10 cellular contexts compared by ENCODE assay signal in the genomic region with DNA sequence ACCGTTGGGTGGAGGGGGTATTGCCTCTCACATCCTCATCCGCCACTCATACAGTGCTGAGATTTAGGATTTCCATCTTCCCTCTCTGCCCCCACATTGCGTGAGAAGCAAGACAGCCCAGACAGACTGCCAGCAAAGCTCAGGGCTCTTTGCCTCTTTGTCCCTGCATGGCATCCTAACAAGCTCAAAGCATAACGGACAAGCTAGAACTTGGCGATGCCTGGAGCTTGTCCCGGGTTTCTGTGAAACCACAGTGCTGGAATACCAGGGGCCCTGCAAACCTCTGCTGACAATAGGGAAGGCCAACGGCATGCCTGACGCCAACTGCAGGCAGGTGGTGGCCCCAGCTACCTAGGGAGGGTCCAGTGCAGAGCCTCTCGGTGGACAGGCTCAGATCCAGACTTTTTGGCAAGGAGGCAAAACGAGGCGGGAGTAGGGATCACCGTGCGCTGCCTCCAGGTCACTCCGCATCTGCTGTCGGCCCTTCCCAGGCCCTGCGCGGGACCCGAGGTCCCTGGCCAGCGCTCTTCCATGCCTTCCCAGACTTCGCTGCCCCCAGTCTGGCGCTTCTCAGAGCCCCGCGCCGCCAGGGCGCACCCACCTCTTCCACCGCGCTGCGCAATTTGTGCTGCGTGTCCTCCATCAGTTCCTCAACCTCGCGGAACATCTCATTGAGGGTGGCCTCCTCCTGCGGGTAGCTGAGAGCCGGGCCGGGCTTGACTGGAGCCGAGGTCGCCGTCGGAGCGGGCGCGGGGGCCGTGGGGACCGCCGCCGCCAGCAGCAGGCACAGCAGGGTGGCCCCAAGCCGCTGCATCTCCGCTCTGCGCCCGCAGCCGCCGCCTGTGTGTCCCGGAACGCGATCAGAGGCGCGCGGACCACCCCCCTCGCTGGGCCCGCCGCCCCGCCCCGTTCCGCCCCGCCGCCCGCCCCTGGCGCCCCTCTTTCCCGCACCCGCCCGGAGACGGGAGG. TPM values are rescaled to one million over a fixed set of nuclear protein-coding genes. Genes with fewer than 3 reads are reported as not detected.
DNase-seq lines count a peak whose midpoint lies in the region; ATAC-seq lines count a peak whose summit lies in the region.
"Had no signal": no experiment of that assay in that cellular context is flagged by ENCODE, and none has a peak within 500 bp of the region (broad histone marks: within the 10 kb centered on the region; RNA-seq: fewer than 3 reads in every experiment).

A gene (minus strand): TSS at position 858 of the 969 bp plus-strand sequence. CDS start 44 bp downstream, at position 814.

- peak within 1 kb of the TSS; percentile 2 for H3K14ac ChIP-seq in trophoblast cell (ENCODE audit: low read length)

- H3K4me3 ChIP-seq in adipocyte (ENCODE audit: low read length) (peak within 1 kb of the TSS; percentile 81), trophoblast cell (ENCODE audit: low read depth, low read length) (peak within 1 kb of the TSS; percentile 90)

- H2BK120ac ChIP-seq in trophoblast cell (ENCODE audit: insufficient read depth, low read length, poor library complexity): no peak within 1 kb of the TSS

- peak within 1 kb of the TSS; percentile 97 for H3K4me2 ChIP-seq in trophoblast cell (ENCODE audit: low read length)

- peak within 1 kb of the TSS; percentile 5 for H4K91ac ChIP-seq in trophoblast cell (ENCODE audit: low read depth, low read length)

- ATAC-seq in HG03159 (IDR thresholded peaks at IDR 0.05; ENCODE audit: unreplicated experiment): no peak

- peak; percentile 13 for DNase-seq in NCI-H1092 treated with DMSO at 0.1 percent for 48 hours (lab: John Stamatoyannopoulos, UW)
- no peak for DNase-seq in NCI-H1092 (lab: John Stamatoyannopoulos, UW)
- peak; percentile 64 for DNase-seq in adipocyte (ENCODE audit: low read depth)
- DNase-seq in cardiac septum (ENCODE audit: low spot score): no peak
- DNase-seq in trophoblast cell: peak in 1 of 2 donors; percentile 40
- no peak for DNase-seq in DMS114 treated with DMSO at 0.1 percent for 48 hours (lab: John Stamatoyannopoulos, UW; ENCODE audit: unreplicated experiment)
- no peak for DNase-seq in NCI-H446 treated with DMSO at 0.1 percent for 48 hours (lab: John Stamatoyannopoulos, UW)

- no peak within 1 kb of the TSS for H4K12ac ChIP-seq in trophoblast cell (ENCODE audit: low read depth, low read length)

- H3K4me1 ChIP-seq in adipocyte (ENCODE audit: control insufficient read depth, insufficient read depth, low read length) (peaks cover 21% of the 10 kb centered on the region), trophoblast cell (ENCODE audit: control insufficient read depth in 1 of 2, insufficient read depth in 2 of 2, low read length in 2 of 2) (peaks cover 10 to 18% of the 10 kb centered on the region in 2 experiments)

- H3K23ac ChIP-seq in trophoblast cell (ENCODE audit: low read length): no peak within 1 kb of the TSS

- intact Hi-C loops in cardiac septum (cut with DNase I): no loop called here

- no peak within 1 kb of the TSS for H2BK12ac ChIP-seq in trophoblast cell (ENCODE audit: low read length)

- H3K9me3 ChIP-seq in adipocyte (ENCODE audit: control insufficient read depth, low read length): no peaks in the 10 kb centered on the region
- no peaks in the 10 kb centered on the region for H3K9me3 ChIP-seq in trophoblast cell (ENCODE audit: insufficient read depth, low read depth, low read length)

- H2AK5ac ChIP-seq in trophoblast cell (ENCODE audit: low read length): no peak within 1 kb of the TSS

- H3K27me3 ChIP-seq in adipocyte (replicated peaks; ENCODE audit: control insufficient read depth, insufficient read depth, low read length) (no peaks in the 10 kb centered on the region), trophoblast cell (ENCODE audit: insufficient read depth, low read length) (no peaks in the 10 kb centered on the region)

- H3K9ac ChIP-seq in adipocyte (ENCODE audit: low read length) (peak within 1 kb of the TSS; percentile 74), trophoblast cell (ENCODE audit: low read length) (peak within 1 kb of the TSS; percentile 77)

- H3K79me2 ChIP-seq in trophoblast cell (ENCODE audit: control insufficient read depth, insufficient read depth, low read length, poor library complexity): no peaks in the 10 kb centered on the region

- WGBS in trophoblast cell (ENCODE audit: extremely low coverage, insufficient coverage, insufficient read length): no CpG with 5 or more reads among the region's 71 CpGs

- no peak within 1 kb of the TSS for H3K27ac ChIP-seq in trophoblast cell (ENCODE audit: low read depth, low read length)
- H3K27ac ChIP-seq: C4-2B had no signal

- no peak within 1 kb of the TSS for H2BK5ac ChIP-seq in trophoblast cell (ENCODE audit: low read depth, low read length, poor library complexity)

- H3K4ac ChIP-seq in trophoblast cell (ENCODE audit: low read depth, low read length): no peak within 1 kb of the TSS

- H4K8ac ChIP-seq in trophoblast cell (ENCODE audit: low read depth, low read length): peak within 1 kb of the TSS; percentile 12

- H3K79me1 ChIP-seq in trophoblast cell (ENCODE audit: low read length): peaks cover 5% of the 10 kb centered on the region

- peak within 1 kb of the TSS; percentile 26 for H3K18ac ChIP-seq in trophoblast cell (ENCODE audit: low read length)

- no peaks in the 10 kb centered on the region for H3K36me3 ChIP-seq in adipocyte (ENCODE audit: control insufficient read depth, insufficient read depth, low read length, severe bottlenecking)
- H3K36me3 ChIP-seq in trophoblast cell (ENCODE audit: control insufficient read depth in 1 of 2, insufficient read depth in 2 of 2, low read length in 2 of 2): peaks cover 3% of the 10 kb centered on the region in 2 experiments

- peak within 1 kb of the TSS; percentile 32 for H2AFZ ChIP-seq in trophoblast cell (ENCODE audit: insufficient read depth, low read length, poor library complexity)

RNA-seq across cellular contexts. Expression of the gene that starts here (rescaled TPM):
- total RNA-seq in cardiac septum: 980 TPM
- polyA plus RNA-seq in trophoblast cell (2013): 41.2 and 42.2 TPM in 2 replicates
- total RNA-seq: T-helper 2 cell treated with Interferon-gamma antibody and Interleukin-4, amounts not matched to agents 100 ng/mL and 5 ng/mL, for 36 hours had no signal

Comparison
In these comparisons a context has a peak if more than half of its experiments do, and no peak if none do; other contexts are left out.
1. DNase-seq: peak in NCI-H1092 treated with DMSO at 0.1 percent for 48 hours (single experiment) and adipocyte (single experiment); none in NCI-H1092 (single experiment), cardiac septum (single experiment), DMS114 treated with DMSO at 0.1 percent for 48 hours (single experiment) and NCI-H446 treated with DMSO at 0.1 percent for 48 hours (single experiment).